25 cellular contexts compared by ENCODE assay signal in genomic region chr18:45025108-45025471, GRCh38.
A peak's percentile ranks its signal among the peaks of the same experiment; 100 is the strongest.
DNase-seq lines count a peak whose midpoint lies in the region; ATAC-seq, FAIRE-seq and TF ChIP-seq lines count a peak whose summit lies in the region.
"Had no signal": no experiment of that assay in that cellular context is flagged by ENCODE, and none has a peak within 500 bp of the region (broad histone marks: within the 10 kb centered on the region; RNA-seq: fewer than 3 reads in every experiment).

No MANE protein-coding gene starts in this region.

- DNase-seq in HepG2 (ENCODE audit: low spot score), result no peak
- DNase-seq in right lobe of liver, result no peak
- peak; percentile 21 for DNase-seq in small intestine
- no peak for DNase-seq in cerebellum (ENCODE audit: low spot score)
- no peak for DNase-seq in NCI-H1048 (lab: John Stamatoyannopoulos, UW)
- no peak for DNase-seq in GM10248 (ENCODE audit: extremely low spot score)
- DNase-seq: 8988T; ACHN; BE2C; C1 segment of cervical spinal cord; CD4-positive, alpha-beta memory T cell; CD4-positive, CD25-positive, alpha-beta regulatory T cell; CD8-positive, alpha-beta memory T cell; COR-L47; DMS 273 treated with DMSO at 0.1 percent for 48 hours; DMS153; DMS53; DND-41; EL; GDM1 had no signal

- no peak overlapping the region for H3K4me3 ChIP-seq in liver (ENCODE audit: low read depth in 1 of 3, low read length in 3 of 3)
- H3K4me3 ChIP-seq in HepG2 (replicated peaks in 1 of 3; ENCODE audit: insufficient read depth in 1 of 3, low read depth in 2 of 3, low read length in 3 of 3), result no peak overlapping the region
- no peak overlapping the region for H3K4me3 ChIP-seq in right lobe of liver
- peak overlapping the region in 1 of 2 donors; percentile 15 for H3K4me3 ChIP-seq in small intestine (ENCODE audit: low read depth in 1 of 2, low read length in 2 of 2)
- H3K4me3 ChIP-seq: BLaER1 had no signal

- intact Hi-C loops in HepG2 (cut with micrococcal nuclease; ENCODE audit: unreplicated experiment) (no loop called here), right lobe of liver (cut with DNase I) (no loop called here)

- H3K79me2 ChIP-seq in HepG2 (ENCODE audit: insufficient read depth, low read length), result no peaks in the 10 kb centered on the region

- peak in 1 of 2 donors; percentile 36 for TF ChIP-seq RAD21 in liver (IDR thresholded peaks at IDR 0.05)
- no peak for TF ChIP-seq RAD21 in HepG2 (CRISPR knock-in tag; IDR thresholded peaks at IDR 0.05)

- H3K9me3 ChIP-seq in liver (ENCODE audit: control insufficient read depth in 4 of 4, low read length in 3 of 4), result no peaks in the 10 kb centered on the region
- no peaks in the 10 kb centered on the region for H3K9me3 ChIP-seq in HepG2 (ENCODE audit: low read length)
- no peaks in the 10 kb centered on the region for H3K9me3 ChIP-seq in right lobe of liver
- H3K9me3 ChIP-seq in small intestine (ENCODE audit: control insufficient read depth, low read depth), result no peaks in the 10 kb centered on the region
- H3K9me3 ChIP-seq: BE2C, BLaER1 had no signal

- no peak overlapping the region for H2AFZ ChIP-seq in HepG2 (ENCODE audit: low read length)

- no peak for ATAC-seq in HepG2
- ATAC-seq in HG02885 (IDR thresholded peaks at IDR 0.05; ENCODE audit: poor library complexity, unreplicated experiment), result peak; percentile 9
- ATAC-seq in right lobe of liver, result peak; percentile 57 to 77 (median 72)

- TF ChIP-seq POLR2A in HepG2 (IDR thresholded peaks at IDR 0.05; ENCODE audit: insufficient read depth in 1 of 2, low read depth in 2 of 2, low read length in 2 of 2), result no peak
- TF ChIP-seq POLR2A in right lobe of liver (IDR thresholded peaks at IDR 0.05), result no peak

- no peak for TF ChIP-seq EP300 in HepG2 (IDR thresholded peaks at IDR 0.05; ENCODE audit: low read depth in 2 of 2, low read length in 2 of 2)
- no peak for TF ChIP-seq EP300 in HepG2 (CRISPR knock-in tag; IDR thresholded peaks at IDR 0.05; ENCODE audit: borderline replicate concordance)

- no peak for TF ChIP-seq CTCF in liver (IDR thresholded peaks at IDR 0.05; ENCODE audit: low read depth, low read length, missing input control)
- no peak for TF ChIP-seq CTCF in HepG2 (CRISPR knock-in tag; IDR thresholded peaks at IDR 0.05)
- no peak for TF ChIP-seq CTCF in right lobe of liver (IDR thresholded peaks at IDR 0.05)
- no peak for TF ChIP-seq CTCF in GM10248 (IDR thresholded peaks at IDR 0.05; ENCODE audit: control extremely low read depth, extremely low read depth, low read depth, missing control alignments)

- CTCF ChIA-PET in HepG2 (lab: Yijun Ruan, JAX; ENCODE audit: low intra/inter-chr PET ratio, low total read pairs), result no interaction called here
- CTCF ChIA-PET in GM10248 (lab: Yijun Ruan, JAX), result interaction anchor here (1.3 to 2.2 kb wide), 2 partner anchors 9 to 12 kb away, joined by 3 to 6 read pairs; no protein-coding TSS in a partner anchor

- H3K4me1 ChIP-seq in liver (ENCODE audit: control insufficient read depth in 4 of 4, insufficient read depth in 4 of 4, low read length in 3 of 4) (peaks cover 0 to 5% (median 1%) of the 10 kb centered on the region in 4 donors), HepG2 (ENCODE audit: insufficient read depth, low read length) (no peaks in the 10 kb centered on the region), right lobe of liver (peaks cover 0 to 6% (median 0%) of the 10 kb centered on the region in 4 donors), small intestine (ENCODE audit: control insufficient read depth in 2 of 2, insufficient read depth in 1 of 2, low read depth in 1 of 2, low read length in 1 of 2) (no peaks in the 10 kb centered on the region)
- H3K4me1 ChIP-seq: BE2C had no signal

- H3K4me2 ChIP-seq in HepG2 (ENCODE audit: low read depth, low read length), result no peak overlapping the region
- H3K4me2 ChIP-seq: BLaER1 had no signal

- no peaks in the 10 kb centered on the region for H3K27me3 ChIP-seq in liver (ENCODE audit: control insufficient read depth in 4 of 4, insufficient read depth in 4 of 4, low read length in 3 of 4)
- no peaks in the 10 kb centered on the region for H3K27me3 ChIP-seq in HepG2 (ENCODE audit: control insufficient read depth in 1 of 2, insufficient read depth in 2 of 2, low read length in 2 of 2)
- no peaks in the 10 kb centered on the region for H3K27me3 ChIP-seq in right lobe of liver
- no peaks in the 10 kb centered on the region for H3K27me3 ChIP-seq in small intestine (ENCODE audit: control insufficient read depth in 2 of 2, insufficient read depth in 2 of 2, low read length in 2 of 2)
- H3K27me3 ChIP-seq: BE2C, BLaER1 had no signal

- H3K27ac ChIP-seq in liver (ENCODE audit: low read depth in 1 of 2, low read length in 2 of 2), result no peak overlapping the region
- H3K27ac ChIP-seq in HepG2 (ENCODE audit: extremely low read length, insufficient read depth, low read length), result no peak overlapping the region
- H3K27ac ChIP-seq in right lobe of liver, result no peak overlapping the region
- no peak overlapping the region for H3K27ac ChIP-seq in small intestine (ENCODE audit: low read depth in 1 of 2, low read length in 1 of 2)
- H3K27ac ChIP-seq: BLaER1 had no signal

- H3K9ac ChIP-seq in liver (ENCODE audit: low read depth in 1 of 2, low read length in 2 of 2), result no peak overlapping the region
- no peak overlapping the region for H3K9ac ChIP-seq in HepG2 (ENCODE audit: insufficient read depth, low read depth, low read length)
- H3K9ac ChIP-seq: BLaER1 had no signal

- POLR2A ChIA-PET in HepG2 (lab: Yijun Ruan, JAX), result no interaction called here
- POLR2A ChIA-PET in GM10248 (lab: Yijun Ruan, JAX), result no interaction called here

- H3K36me3 ChIP-seq in liver (ENCODE audit: control insufficient read depth in 4 of 4, insufficient read depth in 3 of 4, low read depth in 1 of 4, low read length in 3 of 4) (no peaks in the 10 kb centered on the region), HepG2 (replicated peaks in 1 of 2; ENCODE audit: control insufficient read depth in 1 of 2, insufficient read depth in 2 of 2, low read length in 2 of 2) (no peaks in the 10 kb centered on the region), right lobe of liver (no peaks in the 10 kb centered on the region), small intestine (ENCODE audit: control insufficient read depth in 2 of 2, insufficient read depth in 2 of 2, low read length in 2 of 2) (no peaks in the 10 kb centered on the region)
- H3K36me3 ChIP-seq: BE2C, BLaER1 had no signal

- H4K20me1 ChIP-seq in HepG2 (ENCODE audit: insufficient read depth, low read length), result no peaks in the 10 kb centered on the region
- H4K20me1 ChIP-seq: BLaER1 had no signal

- no TSS peak for BruUV-seq in HepG2 (replicated peaks; lab: Mats Ljungman, UMichigan)

- in situ Hi-C loops in HepG2 (cut with HindIII; ENCODE audit: extremely low pct_ligation_motif_present, low pct_unique_long_range_greater_than_20kb), result no loop called here

- WGBS in liver, result 55% methylated on average over 4 of the region's 4 CpGs
- 29% methylated on average over 4 of the region's 4 CpGs for WGBS in HepG2 (ENCODE audit: low lambda C conversion rate)
- whole genome bisulfite sequencing in right lobe of liver (ENCODE audit: insufficient coverage, low coverage, low lambda C conversion rate, missing lambda C conversion rate), result 68% methylated on average over 4 of the region's 4 CpGs
- WGBS in small intestine, 3 donors, result 31 to 71% (median 58%) methylated on average over 4 of the region's 4 CpGs

- no peak for FAIRE-seq in HepG2 (lab: Jason Lieb, UNC)
- no peak for FAIRE-seq in small intestine (lab: Jason Lieb, UNC)
- FAIRE-seq: A204.1, GM19239 had no signal

TF ChIP-seq in liver, 16 proteins besides CTCF, POLR2A, EP300 and RAD21:
- peak; percentile 72 to 84 for TF ChIP-seq HNF4A (conservative IDR thresholded peaks at IDR 0.05)
- peak; percentile 69 for TF ChIP-seq HNF4G (IDR thresholded peaks at IDR 0.05)
- no peak for TF ChIP-seq TAF1 (conservative IDR thresholded peaks at IDR 0.05)
- peak; percentile 46 for TF ChIP-seq ATF3 (IDR thresholded peaks at IDR 0.05)
- peak; percentile 16 for TF ChIP-seq YY1 (IDR thresholded peaks at IDR 0.05)

TF ChIP-seq in HepG2, 621 proteins besides CTCF, POLR2A, EP300 and RAD21:
- no peak for TF ChIP-seq ELF1 (CRISPR knock-in tag; IDR thresholded peaks at IDR 0.05)
- TF ChIP-seq NONO (IDR thresholded peaks at IDR 0.05), result no peak
- TF ChIP-seq NONO (CRISPR knock-in tag; conservative IDR thresholded peaks at IDR 0.05), result no peak
